In the genomic region with DNA sequence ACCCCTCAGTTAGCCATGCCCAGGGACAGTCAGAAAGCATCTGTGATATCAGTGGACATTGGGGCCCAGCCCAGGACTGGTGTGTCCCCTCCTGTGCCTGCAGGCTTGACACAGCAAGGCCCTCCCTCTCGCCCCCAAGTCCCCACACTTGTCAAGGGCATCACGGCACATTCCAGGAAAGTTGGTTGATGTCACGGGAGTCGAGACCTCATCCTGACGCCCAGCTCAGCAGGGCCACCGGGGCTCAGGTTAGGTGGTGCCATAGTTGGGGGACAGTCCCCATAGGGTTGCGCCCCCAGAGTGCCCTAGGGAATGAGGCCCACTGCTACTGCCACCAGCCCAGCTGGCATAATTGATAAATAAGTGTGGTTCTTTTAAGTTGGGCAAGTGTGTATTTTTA, we compare ENCODE assay signal across 10 cellular contexts. TPM values are rescaled to one million over a fixed set of nuclear protein-coding genes. Genes with fewer than 3 reads are reported as not detected.
DNase-seq lines count a peak whose midpoint lies in the region; ATAC-seq and TF ChIP-seq lines count a peak whose summit lies in the region.
"Had no signal": no experiment of that assay in that cellular context is flagged by ENCODE, and none has a peak within 500 bp of the region (broad histone marks: within the 10 kb centered on the region; RNA-seq: fewer than 3 reads in every experiment).

No MANE protein-coding gene starts in this region.

- H3K9me3 Mint-ChIP-seq in HFFc6 (no peaks in the 10 kb centered on the region), Calu3 (ENCODE audit: low read depth, unreplicated experiment) (no peaks in the 10 kb centered on the region)
- H3K9me3 Mint-ChIP-seq in activated CD4-positive, alpha-beta memory T cell treated with anti-CD3 and anti-CD28 coated beads, Interleukin-2, amount 10 ng/mL, durations not matched to agents 7 days and 5 days, result no peaks in the 10 kb centered on the region

- intact Hi-C loops in heart left ventricle (cut with DNase I), result no loop called here
- intact Hi-C loops in Calu3 (cut with micrococcal nuclease; ENCODE audit: unreplicated experiment), result no loop called here

- H3K4me3 Mint-ChIP-seq in HFFc6 (peak overlapping the region; percentile 65), Calu3 (ENCODE audit: low read depth, unreplicated experiment) (no peak overlapping the region)
- H3K4me3 Mint-ChIP-seq in activated CD4-positive, alpha-beta memory T cell treated with anti-CD3 and anti-CD28 coated beads, Interleukin-2, amount 10 ng/mL, durations not matched to agents 7 days and 5 days, result peak overlapping the region; percentile 21

- H3K36me3 ChIP-seq in heart left ventricle (no peaks in the 10 kb centered on the region), skeletal muscle tissue (ENCODE audit: control insufficient read depth in 3 of 3, insufficient read depth in 3 of 3, low read length in 3 of 3) (no peaks in the 10 kb centered on the region)

- peak overlapping the region; percentile 50 to 92 (median 87) for H3K27ac ChIP-seq in heart left ventricle
- H3K27ac ChIP-seq in skeletal muscle tissue (ENCODE audit: low read depth, low read length), result peak overlapping the region; percentile 57

- POLR2A ChIA-PET in activated CD4-positive, alpha-beta memory T cell treated with anti-CD3 and anti-CD28 coated beads, Interleukin-2, amount 10 ng/mL, durations not matched to agents 7 days and 5 days (lab: Charles Lee), result interaction anchor here (2.8 kb wide), 1 partner anchor 22 kb away, joined by 15 read pairs; no protein-coding TSS in a partner anchor

- WGBS in heart left ventricle, 4 donors, result 41 to 59% (median 57%) methylated on average over 6 to 7 of the region's 7 CpGs

- BruUV-seq in Calu3 (replicated peaks; lab: Mats Ljungman, UMichigan), result no TSS peak

- no peak for DNase-seq in HFFc6
- no peak for DNase-seq in activated CD4-positive, alpha-beta memory T cell treated with anti-CD3 and anti-CD28 coated beads, Interleukin-2, amount 10 ng/mL, durations not matched to agents 7 days and 5 days
- peak in 4 of 5 donors; percentile 34 to 68 (median 50) for DNase-seq in heart left ventricle
- no peak for DNase-seq in cerebellum (ENCODE audit: low spot score)
- no peak for DNase-seq in Calu3
- no peak for DNase-seq in MV-4-11 (lab: John Stamatoyannopoulos, UW)
- DNase-seq in stimulated activated CD4-positive, alpha-beta T cell treated with anti-CD3 and anti-CD28 coated beads, Interleukin-4, amount 100 ng/mL, for 4 hours, result no peak
- DNase-seq: DMS53, NCI-H2081 treated with DMSO at 0.1 percent for 48 hours had no signal

- H3K4me1 Mint-ChIP-seq in HFFc6 (ENCODE audit: low read depth) (peaks cover 15% of the 10 kb centered on the region), Calu3 (ENCODE audit: low read depth, unreplicated experiment) (peaks cover 5% of the 10 kb centered on the region)
- H3K4me1 Mint-ChIP-seq in activated CD4-positive, alpha-beta memory T cell treated with anti-CD3 and anti-CD28 coated beads, Interleukin-2, amount 10 ng/mL, durations not matched to agents 7 days and 5 days, result peaks cover 58% of the 10 kb centered on the region

- H3K4me3 ChIP-seq in heart left ventricle, result peak overlapping the region in 5 of 12 donors; percentile 13 to 45 (median 36)
- H3K4me3 ChIP-seq in skeletal muscle tissue (ENCODE audit: low read length in 3 of 3), result no peak overlapping the region

- TF ChIP-seq CTCF in HFFc6 (IDR thresholded peaks at IDR 0.05), result no peak
- TF ChIP-seq CTCF in heart left ventricle (IDR thresholded peaks at IDR 0.05), result no peak
- TF ChIP-seq CTCF in Calu3 (IDR thresholded peaks at IDR 0.05; ENCODE audit: unreplicated experiment), result no peak

- peak overlapping the region in 2 of 3 donors; percentile 7 to 43 for H3K9ac ChIP-seq in skeletal muscle tissue (ENCODE audit: low read depth in 1 of 3, low read length in 3 of 3)

- ATAC-seq in heart left ventricle, result no peak

- H3K27me3 Mint-ChIP-seq in HFFc6 (ENCODE audit: insufficient read depth) (no peaks in the 10 kb centered on the region; the same call in 1 of the 2 replicates), Calu3 (ENCODE audit: unreplicated experiment) (no peaks in the 10 kb centered on the region)
- H3K27me3 Mint-ChIP-seq in activated CD4-positive, alpha-beta memory T cell treated with anti-CD3 and anti-CD28 coated beads, Interleukin-2, amount 10 ng/mL, durations not matched to agents 7 days and 5 days, result no peaks in the 10 kb centered on the region

- H3K27me3 ChIP-seq in heart left ventricle (no peaks in the 10 kb centered on the region), skeletal muscle tissue (ENCODE audit: control insufficient read depth in 3 of 3, insufficient read depth in 3 of 3, low read length in 3 of 3) (no peaks in the 10 kb centered on the region)

- H3K4me1 ChIP-seq in heart left ventricle (peaks cover 11 to 96% (median 78%) of the 10 kb centered on the region in 12 donors), skeletal muscle tissue (ENCODE audit: control insufficient read depth in 3 of 3, insufficient read depth in 3 of 3, low read length in 3 of 3) (peaks cover 20 to 46% (median 43%) of the 10 kb centered on the region in 3 donors)

- CTCF ChIA-PET in activated CD4-positive, alpha-beta memory T cell treated with anti-CD3 and anti-CD28 coated beads, Interleukin-2, amount 10 ng/mL, durations not matched to agents 7 days and 5 days (lab: Charles Lee), result interaction anchor here (2.6 kb wide), 1 partner anchor 29 kb away, joined by 14 read pairs; no protein-coding TSS in a partner anchor
- CTCF ChIA-PET in Calu3 (lab: Charles Lee), result interaction anchor here (0.7 kb wide), 1 partner anchor 1937 kb away, joined by 7 read pairs; no protein-coding TSS in a partner anchor

- H3K36me3 Mint-ChIP-seq in HFFc6 (ENCODE audit: low read depth) (no peaks in the 10 kb centered on the region), Calu3 (ENCODE audit: insufficient read depth, unreplicated experiment) (peaks cover 14% of the 10 kb centered on the region)
- no peaks in the 10 kb centered on the region for H3K36me3 Mint-ChIP-seq in activated CD4-positive, alpha-beta memory T cell treated with anti-CD3 and anti-CD28 coated beads, Interleukin-2, amount 10 ng/mL, durations not matched to agents 7 days and 5 days (ENCODE audit: low read depth)

- H3K9me3 ChIP-seq in heart left ventricle (no peaks in the 10 kb centered on the region), skeletal muscle tissue (ENCODE audit: control insufficient read depth in 3 of 3, low read length in 3 of 3) (no peaks in the 10 kb centered on the region)

- H3K27ac Mint-ChIP-seq in HFFc6, result peak overlapping the region; percentile 58; the same call in 1 of the 2 replicates
- peak overlapping the region; percentile 83 for H3K27ac Mint-ChIP-seq in activated CD4-positive, alpha-beta memory T cell treated with anti-CD3 and anti-CD28 coated beads, Interleukin-2, amount 10 ng/mL, durations not matched to agents 7 days and 5 days
- no peak overlapping the region for H3K27ac Mint-ChIP-seq in Calu3 (ENCODE audit: unreplicated experiment)

- TF ChIP-seq POLR2A in heart left ventricle (IDR thresholded peaks at IDR 0.05), result no peak

RNA-seq across cellular contexts. Expression of a gene that starts 28.3 kb away (rescaled TPM):
- 10 to 100 TPM in 3 of 6 experiments, 1 to 10 TPM in 3; 6.8 to 16.3 (median 9.5) TPM for total RNA-seq in HFFc6 (2021; fragmentation: NEBNext Ultra II Directional; extraction: Animal tissue kit (Norgen Biotek cat#: 25700))
- total RNA-seq in activated CD4-positive, alpha-beta memory T cell treated with anti-CD3 and anti-CD28 coated beads, Interleukin-2, amount 10 ng/mL, durations not matched to agents 7 days and 5 days, result 10 to 100 TPM; 52.9 to 54.8 TPM
- 100 to 1,000 TPM in 2 of 9 donors, 10 to 100 TPM in 7; 31.2 to 122 (median 72.5) TPM for total RNA-seq in heart left ventricle
- polyA plus RNA-seq in heart left ventricle, result 10 to 100 TPM; 22.4 to 53.2 TPM
- total RNA-seq in skeletal muscle tissue, result 26.1 TPM
- 36.7 TPM for total RNA-seq in cerebellum
- total RNA-seq in Calu3 (2022), result 61.2 and 63.4 TPM in 2 replicates

RNA-seq across cellular contexts. Expression of a gene that starts 54.5 kb away (rescaled TPM):
- 1 to 10 TPM; 4.7 to 8.2 (median 6.5) TPM for total RNA-seq in HFFc6 (2021; fragmentation: NEBNext Ultra II Directional; extraction: Animal tissue kit (Norgen Biotek cat#: 25700))
- under 1 TPM; 0.10 to 0.13 TPM for total RNA-seq in activated CD4-positive, alpha-beta memory T cell treated with anti-CD3 and anti-CD28 coated beads, Interleukin-2, amount 10 ng/mL, durations not matched to agents 7 days and 5 days
- total RNA-seq in heart left ventricle (10 to 100 TPM in 7 of 9 donors, 1 to 10 TPM in 2; 8.1 to 15.8 (median 12.6) TPM), skeletal muscle tissue (2.1 TPM), cerebellum (7.8 TPM), Calu3 (2022) (40.8 and 45.5 TPM in 2 replicates)
- polyA plus RNA-seq in heart left ventricle, result 1 to 10 TPM; 5.9 to 6.9 TPM

Comparison
In these comparisons a context has a peak if more than half of its experiments do, and no peak if none do; other contexts are left out.
1. DNase-seq: peak in heart left ventricle (4 of 5); none in HFFc6 (single experiment), activated CD4-positive, alpha-beta memory T cell treated with anti-CD3 and anti-CD28 coated beads, Interleukin-2, amount 10 ng/mL, durations not matched to agents 7 days and 5 days (single experiment), cerebellum (single experiment), Calu3 (single experiment), MV-4-11 (single experiment) and stimulated activated CD4-positive, alpha-beta T cell treated with anti-CD3 and anti-CD28 coated beads, Interleukin-4, amount 100 ng/mL, for 4 hours (0 of 2).